Comparison of ENCODE assay signal across 8 cellular contexts in genomic region chr6:34695729-34696188, GRCh38. TPM values are rescaled to one million over a fixed set of nuclear protein-coding genes. Genes with fewer than 3 reads are reported as not detected.
DNase-seq lines count a peak whose midpoint lies in the region; ATAC-seq and TF ChIP-seq lines count a peak whose summit lies in the region.

No MANE protein-coding gene starts in this region.

- peaks cover 11% of the 10 kb centered on the region for H3K4me1 ChIP-seq in testis

- no peaks in the 10 kb centered on the region for H3K9me3 ChIP-seq in testis

- TF ChIP-seq CTCF in testis (IDR thresholded peaks at IDR 0.05) (no peak), GM10248 (IDR thresholded peaks at IDR 0.05; ENCODE audit: control extremely low read depth, extremely low read depth, low read depth, missing control alignments) (no peak)

- no peaks in the 10 kb centered on the region for H3K9me3 Mint-ChIP-seq in T-helper 2 cell treated with Interferon-gamma antibody and Interleukin-4, amounts not matched to agents 5 μg/mL and 100 μg/mL, for 36 hours
- H3K9me3 Mint-ChIP-seq in activated naive CD8-positive, alpha-beta T cell treated with anti-CD3 and anti-CD28 coated beads, Interleukin-2, amount 10 ng/mL, durations not matched to agents 7 days and 5 days: no peaks in the 10 kb centered on the region

- H3K4me1 Mint-ChIP-seq in T-helper 2 cell treated with Interferon-gamma antibody and Interleukin-4, amounts not matched to agents 5 μg/mL and 100 μg/mL, for 36 hours (ENCODE audit: low read depth): peaks cover 34% of the 10 kb centered on the region
- peaks cover 34% of the 10 kb centered on the region for H3K4me1 Mint-ChIP-seq in activated naive CD8-positive, alpha-beta T cell treated with anti-CD3 and anti-CD28 coated beads, Interleukin-2, amount 10 ng/mL, durations not matched to agents 7 days and 5 days

- CTCF ChIA-PET in GM10248 (lab: Yijun Ruan, JAX): interaction anchor here (0.9 to 1.4 kb wide), 4 partner anchors 10 to 39 kb away, joined by 3 to 5 read pairs (median 3); no protein-coding TSS in a partner anchor

- POLR2A ChIA-PET in activated naive CD8-positive, alpha-beta T cell treated with anti-CD3 and anti-CD28 coated beads, Interleukin-2, amount 10 ng/mL, durations not matched to agents 7 days and 5 days (lab: Charles Lee): interaction anchor here (0.7 to 2.1 kb wide), 8 partner anchors 21 to 459 kb away, joined by 3 to 24 read pairs (median 4); partner anchors contain the start of genes BLTP3A, HMGA1, SNRPC and TAF11
- POLR2A ChIA-PET in GM10248 (lab: Yijun Ruan, JAX): interaction anchor here (0.9 kb wide), 1 partner anchor 39 kb away, joined by 4 read pairs; no protein-coding TSS in a partner anchor

- no peaks in the 10 kb centered on the region for H3K27me3 Mint-ChIP-seq in T-helper 2 cell treated with Interferon-gamma antibody and Interleukin-4, amounts not matched to agents 5 μg/mL and 100 μg/mL, for 36 hours (ENCODE audit: low read depth)
- no peaks in the 10 kb centered on the region for H3K27me3 Mint-ChIP-seq in activated naive CD8-positive, alpha-beta T cell treated with anti-CD3 and anti-CD28 coated beads, Interleukin-2, amount 10 ng/mL, durations not matched to agents 7 days and 5 days

- H3K27ac ChIP-seq in layer of hippocampus (ENCODE audit: low read depth, low read length) (peak overlapping the region; percentile 89), testis (peak overlapping the region; percentile 97)

- H3K4me3 ChIP-seq in testis: peak overlapping the region; percentile 93 to 99

- WGBS in testis, 2 donors: 3% methylated on average over 5 of the region's 5 CpGs

- TF ChIP-seq POLR2A in testis (IDR thresholded peaks at IDR 0.05): no peak

- no peaks in the 10 kb centered on the region for H3K36me3 ChIP-seq in testis (ENCODE audit: low read depth, missing control alignments)

- peaks cover 11% of the 10 kb centered on the region for H3K36me3 Mint-ChIP-seq in T-helper 2 cell treated with Interferon-gamma antibody and Interleukin-4, amounts not matched to agents 5 μg/mL and 100 μg/mL, for 36 hours (ENCODE audit: low read depth)
- H3K36me3 Mint-ChIP-seq in activated naive CD8-positive, alpha-beta T cell treated with anti-CD3 and anti-CD28 coated beads, Interleukin-2, amount 10 ng/mL, durations not matched to agents 7 days and 5 days: peaks cover 13% of the 10 kb centered on the region

- intact Hi-C loops in testis (cut with DNase I; ENCODE audit: low total_unique reads): loop anchor here (5.0 kb wide), 1 partner anchor 62 kb away; the partner anchor contains the start of gene SNRPC

- no peak for DNase-seq in T-helper 2 cell treated with Interferon-gamma antibody and Interleukin-4, amounts not matched to agents 5 μg/mL and 100 μg/mL, for 36 hours (ENCODE audit: low spot score)
- DNase-seq in T-helper 2 cell: no peak
- no peak for DNase-seq in activated naive CD8-positive, alpha-beta T cell treated with anti-CD3 and anti-CD28 coated beads, Interleukin-2, amount 10 ng/mL, durations not matched to agents 7 days and 5 days
- no peak for DNase-seq in testis
- no peak for DNase-seq in GM10248 (ENCODE audit: extremely low spot score)

- ATAC-seq in activated naive CD8-positive, alpha-beta T cell treated with anti-CD3 and anti-CD28 coated beads, Interleukin-2, amount 10 ng/mL, durations not matched to agents 7 days and 5 days (ENCODE audit: low read depth): no peak
- ATAC-seq in HG02759 (IDR thresholded peaks at IDR 0.05; ENCODE audit: unreplicated experiment) (no peak), HG03432 (IDR thresholded peaks at IDR 0.05; ENCODE audit: unreplicated experiment) (no peak)

- peak overlapping the region; percentile 96 for H3K27ac Mint-ChIP-seq in T-helper 2 cell treated with Interferon-gamma antibody and Interleukin-4, amounts not matched to agents 5 μg/mL and 100 μg/mL, for 36 hours
- H3K27ac Mint-ChIP-seq in activated naive CD8-positive, alpha-beta T cell treated with anti-CD3 and anti-CD28 coated beads, Interleukin-2, amount 10 ng/mL, durations not matched to agents 7 days and 5 days: peak overlapping the region; percentile 81

- peak overlapping the region; percentile 96 for H3K4me3 Mint-ChIP-seq in T-helper 2 cell treated with Interferon-gamma antibody and Interleukin-4, amounts not matched to agents 5 μg/mL and 100 μg/mL, for 36 hours
- H3K4me3 Mint-ChIP-seq in activated naive CD8-positive, alpha-beta T cell treated with anti-CD3 and anti-CD28 coated beads, Interleukin-2, amount 10 ng/mL, durations not matched to agents 7 days and 5 days: peak overlapping the region; percentile 98

- H3K27me3 ChIP-seq in layer of hippocampus (ENCODE audit: control insufficient read depth, insufficient read depth, low read length) (no peaks in the 10 kb centered on the region), testis (no peaks in the 10 kb centered on the region)

RNA-seq across cellular contexts. Expression of gene ILRUN, which starts 0.8 kb away (rescaled TPM):
- total RNA-seq in activated naive CD8-positive, alpha-beta T cell treated with anti-CD3 and anti-CD28 coated beads, Interleukin-2, amount 10 ng/mL, durations not matched to agents 7 days and 5 days: 10 to 100 TPM; 66.1 to 73.8 TPM
- 10 to 100 TPM; 82.4 to 91.2 TPM for total RNA-seq in testis
- polyA plus RNA-seq in testis (ENCODE audit: insufficient read depth, low read depth, low replicate concordance): 101 TPM
